In genomic region chr3:112640864-112641751, GRCh38 we compare ENCODE assay signal across 8 cellular contexts. TPM values are rescaled to one million over a fixed set of nuclear protein-coding genes. Genes with fewer than 3 reads are reported as not detected.
DNase-seq lines count a peak whose midpoint lies in the region; ATAC-seq and TF ChIP-seq lines count a peak whose summit lies in the region.

A gene with protein sequence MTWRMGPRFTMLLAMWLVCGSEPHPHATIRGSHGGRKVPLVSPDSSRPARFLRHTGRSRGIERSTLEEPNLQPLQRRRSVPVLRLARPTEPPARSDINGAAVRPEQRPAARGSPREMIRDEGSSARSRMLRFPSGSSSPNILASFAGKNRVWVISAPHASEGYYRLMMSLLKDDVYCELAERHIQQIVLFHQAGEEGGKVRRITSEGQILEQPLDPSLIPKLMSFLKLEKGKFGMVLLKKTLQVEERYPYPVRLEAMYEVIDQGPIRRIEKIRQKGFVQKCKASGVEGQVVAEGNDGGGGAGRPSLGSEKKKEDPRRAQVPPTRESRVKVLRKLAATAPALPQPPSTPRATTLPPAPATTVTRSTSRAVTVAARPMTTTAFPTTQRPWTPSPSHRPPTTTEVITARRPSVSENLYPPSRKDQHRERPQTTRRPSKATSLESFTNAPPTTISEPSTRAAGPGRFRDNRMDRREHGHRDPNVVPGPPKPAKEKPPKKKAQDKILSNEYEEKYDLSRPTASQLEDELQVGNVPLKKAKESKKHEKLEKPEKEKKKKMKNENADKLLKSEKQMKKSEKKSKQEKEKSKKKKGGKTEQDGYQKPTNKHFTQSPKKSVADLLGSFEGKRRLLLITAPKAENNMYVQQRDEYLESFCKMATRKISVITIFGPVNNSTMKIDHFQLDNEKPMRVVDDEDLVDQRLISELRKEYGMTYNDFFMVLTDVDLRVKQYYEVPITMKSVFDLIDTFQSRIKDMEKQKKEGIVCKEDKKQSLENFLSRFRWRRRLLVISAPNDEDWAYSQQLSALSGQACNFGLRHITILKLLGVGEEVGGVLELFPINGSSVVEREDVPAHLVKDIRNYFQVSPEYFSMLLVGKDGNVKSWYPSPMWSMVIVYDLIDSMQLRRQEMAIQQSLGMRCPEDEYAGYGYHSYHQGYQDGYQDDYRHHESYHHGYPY (minus strand): TSS chr3:112641143. CDS start chr3:112639905, 1,238 bp downstream.

- H3K36me3 Mint-ChIP-seq in osteocyte (ENCODE audit: unreplicated experiment), result peaks cover 14% of the 10 kb centered on the region

- DNase-seq in Daoy (ENCODE audit: low read depth) (peak; percentile 89), RWPE1 (ENCODE audit: low spot score) (peak; percentile 92), fibroblast of mammary gland (ENCODE audit: low read depth) (peak; percentile 97), osteocyte (ENCODE audit: extremely low spot score, unreplicated experiment) (no peak), activated gamma-delta T cell treated with Interleukin-2 at 50 U/mL for 16 hours (no peak), T-helper 2 cell (no peak)
- DNase-seq in activated CD4-positive, alpha-beta T cell treated with anti-CD3 and anti-CD28 coated beads, Interleukin-2, amount 50 U/mL, for 1 hour, result no peak

- no peak for ATAC-seq in HG02571 (IDR thresholded peaks at IDR 0.05; ENCODE audit: unreplicated experiment)

- POLR2A ChIA-PET in RWPE1 (lab: Yijun Ruan, JAX; ENCODE audit: low non-redundant PET), result interaction anchor here (0.6 kb wide), 1 partner anchor 79 kb away, joined by 4 read pairs; the partner anchor contains the start of genes ATG3 and SLC35A5

- H3K9me3 Mint-ChIP-seq in osteocyte (ENCODE audit: unreplicated experiment), result no peaks in the 10 kb centered on the region

- no peaks in the 10 kb centered on the region for H3K27me3 Mint-ChIP-seq in osteocyte (ENCODE audit: unreplicated experiment)

- H3K27ac Mint-ChIP-seq in osteocyte (ENCODE audit: unreplicated experiment), result no peak within 1 kb of the TSS

- CTCF ChIA-PET in RWPE1 (lab: Yijun Ruan, JAX), result interaction anchor here (0.5 to 3.7 kb wide), 4 partner anchors 174 to 338 kb away, joined by 3 to 34 read pairs (median 4); no protein-coding TSS in a partner anchor

- no peak within 1 kb of the TSS for H3K4me3 Mint-ChIP-seq in osteocyte (ENCODE audit: unreplicated experiment)

- no peak within 1 kb of the TSS for H3K27ac ChIP-seq in RWPE1

- H3K4me1 Mint-ChIP-seq in osteocyte (ENCODE audit: unreplicated experiment), result peaks cover 14% of the 10 kb centered on the region

- peak within 1 kb of the TSS; percentile 86 for H3K4me3 ChIP-seq in fibroblast of mammary gland (ENCODE audit: control insufficient read depth, low read depth, low read length)

- no peak for TF ChIP-seq CTCF in RWPE1 (conservative IDR thresholded peaks at IDR 0.05; ENCODE audit: low read depth)
- no peak for TF ChIP-seq CTCF in fibroblast of mammary gland (conservative IDR thresholded peaks at IDR 0.05; ENCODE audit: control insufficient read depth, insufficient read depth, low read depth, low read length)
- no peak for TF ChIP-seq CTCF in osteocyte (IDR thresholded peaks at IDR 0.05)

RNA-seq across cellular contexts. Expression of the gene that starts here (rescaled TPM):
- total RNA-seq in Daoy (2014; rRNA removed; shearing (Covaris generic)), result 60.9 and 77.8 TPM in 2 replicates
- 1,760 and 1,947 TPM in 2 replicates for total RNA-seq in osteocyte

Comparison
In these comparisons a context has a peak if more than half of its experiments do, and no peak if none do; other contexts are left out.
1. RNA of the gene that starts here (total RNA-seq): 1,760 to 1,947 TPM in osteocyte; 60.9 to 77.8 TPM in Daoy; every median in the first group is over 10 times any median in the second.
2. DNase-seq: peak in Daoy (single experiment), RWPE1 (single experiment) and fibroblast of mammary gland (single experiment); none in osteocyte (single experiment), activated gamma-delta T cell treated with Interleukin-2 at 50 U/mL for 16 hours (single experiment), T-helper 2 cell (0 of 5) and activated CD4-positive, alpha-beta T cell treated with anti-CD3 and anti-CD28 coated beads, Interleukin-2, amount 50 U/mL, for 1 hour (single experiment).